ENCODE assay signal across 13 cellular contexts in genomic region chr12:57616383-57617101, GRCh38. TPM values are rescaled to one million over a fixed set of nuclear protein-coding genes. Genes with fewer than 3 reads are reported as not detected.
DNase-seq lines count a peak whose midpoint lies in the region; ATAC-seq and TF ChIP-seq lines count a peak whose summit lies in the region.
"Had no signal": no experiment of that assay in that cellular context is flagged by ENCODE, and none has a peak within 500 bp of the region (broad histone marks: within the 10 kb centered on the region; RNA-seq: fewer than 3 reads in every experiment).

No MANE protein-coding gene starts in this region.

- intact Hi-C loops in heart right ventricle (cut with DNase I) = no loop called here
- intact Hi-C loops in Right ventricle myocardium superior (cut with DNase I) = no loop called here

- H3K4me3 ChIP-seq in heart right ventricle (peak overlapping the region in 9 of 10 donors; percentile 14 to 60 (median 32)), epithelial cell of esophagus (ENCODE audit: low read length) (no peak overlapping the region)

- no peaks in the 10 kb centered on the region for H3K9me3 ChIP-seq in heart right ventricle

- WGBS in heart right ventricle, 2 donors = 71 to 77% methylated on average over 3 of the region's 3 CpGs

- H3K27me3 ChIP-seq in heart right ventricle = peaks cover 11 to 82% (median 23%) of the 10 kb centered on the region in 7 donors

- TF ChIP-seq CTCF in heart right ventricle (IDR thresholded peaks at IDR 0.05) = no peak
- TF ChIP-seq CTCF in epithelial cell of esophagus (IDR thresholded peaks at IDR 0.05; ENCODE audit: insufficient read depth, low read depth, low read length, missing control alignments) = no peak

- peak overlapping the region in 6 of 10 donors; percentile 61 to 81 (median 70) for H3K27ac ChIP-seq in heart right ventricle
- H3K27ac ChIP-seq: parathyroid adenoma had no signal

- DNase-seq in heart right ventricle (no peak), Right ventricle myocardium superior (no peak), NCI-H226 (peak; percentile 31), epithelial cell of esophagus (ENCODE audit: low read depth) (peak; percentile 85), stromal cell of bone marrow (ENCODE audit: low read depth) (peak; percentile 49), HT-29 (ENCODE audit: low spot score) (no peak)
- DNase-seq: activated T-cell treated with anti-CD3 and anti-CD28 coated beads for 4 hours, cerebellar nuclear complex, DMS53 had no signal

- ATAC-seq in heart right ventricle = no peak
- ATAC-seq in Right ventricle myocardium superior (ENCODE audit: poor library complexity) = no peak
- ATAC-seq in HG02852 (IDR thresholded peaks at IDR 0.05; ENCODE audit: unreplicated experiment) = no peak
- no peak for ATAC-seq in GM18909 (IDR thresholded peaks at IDR 0.05; ENCODE audit: poor library complexity, unreplicated experiment)

- peaks cover 0 to 28% (median 6%) of the 10 kb centered on the region in 9 donors for H3K36me3 ChIP-seq in heart right ventricle

- H3K4me1 ChIP-seq in heart right ventricle = peaks cover 7 to 82% (median 30%) of the 10 kb centered on the region in 9 donors

RNA-seq across cellular contexts. Expression of gene ARHGEF25, which starts 5.3 kb away (rescaled TPM):
- 10 to 100 TPM in 3 of 10 donors, 1 to 10 TPM in 7; 5.0 to 17.6 (median 7.5) TPM for total RNA-seq in heart right ventricle
- 10 to 100 TPM; 13.1 to 49.2 TPM for polyA plus RNA-seq in heart right ventricle
- total RNA-seq in Right ventricle myocardium superior = 14.3 TPM
- 0.25 TPM in 1 of 2 replicates, not detected in the other for total RNA-seq in HT-29 (2014; rRNA removed; shearing (Covaris generic))
- total RNA-seq: OCI-LY7 had no signal

RNA-seq across cellular contexts. Expression of gene DTX3, which starts 11.9 kb away (rescaled TPM):
- total RNA-seq in heart right ventricle (10 to 100 TPM; 16.9 to 30.2 (median 22.2) TPM), Right ventricle myocardium superior (21.7 TPM)
- polyA plus RNA-seq in heart right ventricle = 10 to 100 TPM; 20.9 to 58.2 TPM
- not detected in 2 replicates for total RNA-seq in HT-29 (2014; rRNA removed; shearing (Covaris generic))
- total RNA-seq: OCI-LY7 had no signal

RNA-seq across cellular contexts. Expression of gene B4GALNT1, which starts 16.5 kb away (rescaled TPM):
- total RNA-seq in heart right ventricle (1 to 10 TPM; 2.0 to 9.3 (median 5.5) TPM), Right ventricle myocardium superior (5.6 TPM)
- polyA plus RNA-seq in heart right ventricle = 1 to 10 TPM; 2.4 to 5.3 TPM
- total RNA-seq in HT-29 (2014; rRNA removed; shearing (Covaris generic)) = 3.1 and 5.8 TPM in 2 replicates

RNA-seq across cellular contexts. Expression of gene PIP4K2C, which starts 25.6 kb away (rescaled TPM):
- total RNA-seq in heart right ventricle = 10 to 100 TPM in 9 of 10 donors, 1 to 10 TPM in 1; 9.6 to 17.2 (median 14.7) TPM
- polyA plus RNA-seq in heart right ventricle = 10 to 100 TPM in 1 of 2 donors, 1 to 10 TPM in 1; 5.8 to 13.6 TPM
- total RNA-seq in Right ventricle myocardium superior = 12.4 TPM
- total RNA-seq in HT-29 (2014; rRNA removed; shearing (Covaris generic)) = 30.8 and 37.2 TPM in 2 replicates

Comparison
In these comparisons a context has a peak if more than half of its experiments do, and no peak if none do; other contexts are left out.
1. DNase-seq: peak in NCI-H226 (single experiment), epithelial cell of esophagus (single experiment) and stromal cell of bone marrow (single experiment); none in heart right ventricle (0 of 2), Right ventricle myocardium superior (single experiment) and HT-29 (single experiment).
2. RNA of gene DTX3, which starts 11.9 kb away (total RNA-seq): 16.9 to 30.2 TPM in heart right ventricle and 21.7 TPM in Right ventricle myocardium superior (single experiment); not detected in HT-29; every median in the first group is over 10 times any median in the second.